ENCODE assay signal across 25 cellular contexts in genomic region chr12:89324437-89324836, GRCh38. TPM values are rescaled to one million over a fixed set of nuclear protein-coding genes. Genes with fewer than 3 reads are reported as not detected.
DNase-seq lines count a peak whose midpoint lies in the region; ATAC-seq, FAIRE-seq and TF ChIP-seq lines count a peak whose summit lies in the region.
"Had no signal": no experiment of that assay in that cellular context is flagged by ENCODE, and none has a peak within 500 bp of the region (broad histone marks: within the 10 kb centered on the region; RNA-seq: fewer than 3 reads in every experiment).

No MANE protein-coding gene starts in this region.

- H2BK12ac ChIP-seq in neuronal stem cell (ENCODE audit: low read length), result peak overlapping the region; percentile 66

- no peak overlapping the region for H4K8ac ChIP-seq in neuronal stem cell (ENCODE audit: low read depth, low read length)

- H3K4me1 ChIP-seq in liver (ENCODE audit: control insufficient read depth in 4 of 4, insufficient read depth in 4 of 4, low read length in 3 of 4) (peaks cover 0 to 9% (median 5%) of the 10 kb centered on the region in 4 donors), HepG2 (ENCODE audit: insufficient read depth, low read length) (peaks cover 37% of the 10 kb centered on the region), kidney (ENCODE audit: control insufficient read depth in 1 of 2, insufficient read depth in 1 of 2, low read depth in 1 of 2, low read length in 2 of 2) (peaks cover 3 to 15% of the 10 kb centered on the region in 2 donors), neuronal stem cell (ENCODE audit: control insufficient read depth in 2 of 2, insufficient read depth in 1 of 2, low read depth in 1 of 2, low read length in 2 of 2) (peaks cover 26 to 42% of the 10 kb centered on the region in 2 donors)
- H3K4me1 ChIP-seq: SJSA1 had no signal

- no peaks in the 10 kb centered on the region for H4K20me1 ChIP-seq in HepG2 (ENCODE audit: insufficient read depth, low read length)

- TF ChIP-seq EP300 in HepG2 (IDR thresholded peaks at IDR 0.05; ENCODE audit: low read depth in 2 of 2, low read length in 2 of 2), result no peak
- no peak for TF ChIP-seq EP300 in HepG2 (CRISPR knock-in tag; IDR thresholded peaks at IDR 0.05; ENCODE audit: borderline replicate concordance)

- no peak overlapping the region for H2BK5ac ChIP-seq in neuronal stem cell (ENCODE audit: low read length)

- H3K9ac ChIP-seq in liver (ENCODE audit: low read depth in 1 of 2, low read length in 2 of 2) (no peak overlapping the region), HepG2 (ENCODE audit: insufficient read depth, low read depth, low read length) (no peak overlapping the region), kidney (ENCODE audit: low read length in 2 of 2) (no peak overlapping the region), neuronal stem cell (ENCODE audit: low read depth, low read length, poor library complexity) (no peak overlapping the region)

- H2BK15ac ChIP-seq in neuronal stem cell (ENCODE audit: low read length), result no peak overlapping the region

- 86% methylated on average over 7 of the region's 7 CpGs for WGBS in liver
- WGBS in HepG2 (ENCODE audit: low lambda C conversion rate), result 72% methylated on average over 7 of the region's 7 CpGs
- WGBS in neuronal stem cell (ENCODE audit: extremely low coverage in 2 of 2, insufficient read length in 2 of 2, insufficient replicate concordance in 1 of 2), 2 donors, result no CpG with 5 or more reads among the region's 7 CpGs

- POLR2A ChIA-PET in HepG2 (lab: Yijun Ruan, JAX), result no interaction called here

- H3K79me2 ChIP-seq in HepG2 (ENCODE audit: insufficient read depth, low read length), result no peaks in the 10 kb centered on the region

- H3K4me2 ChIP-seq in HepG2 (ENCODE audit: low read depth, low read length) (no peak overlapping the region), neuronal stem cell (ENCODE audit: insufficient read depth, low read length, poor library complexity, severe bottlenecking) (no peak overlapping the region)

- H3K36me3 ChIP-seq in liver (ENCODE audit: control insufficient read depth in 4 of 4, insufficient read depth in 3 of 4, low read depth in 1 of 4, low read length in 3 of 4), result no peaks in the 10 kb centered on the region
- no peaks in the 10 kb centered on the region for H3K36me3 ChIP-seq in HepG2 (replicated peaks in 1 of 2; ENCODE audit: control insufficient read depth in 1 of 2, insufficient read depth in 2 of 2, low read length in 2 of 2)
- no peaks in the 10 kb centered on the region for H3K36me3 ChIP-seq in kidney (ENCODE audit: control insufficient read depth in 1 of 2, insufficient read depth in 2 of 2, low read length in 2 of 2)
- H3K36me3 ChIP-seq in neuronal stem cell (replicated peaks in 1 of 2; ENCODE audit: control insufficient read depth in 2 of 2, insufficient read depth in 2 of 2, low read length in 2 of 2), result no peaks in the 10 kb centered on the region
- H3K36me3 ChIP-seq: Peyer's patch, SJSA1 had no signal

- H3K27me3 ChIP-seq in liver (ENCODE audit: control insufficient read depth in 4 of 4, insufficient read depth in 4 of 4, low read length in 3 of 4) (no peaks in the 10 kb centered on the region), HepG2 (ENCODE audit: control insufficient read depth in 1 of 2, insufficient read depth in 2 of 2, low read length in 2 of 2) (no peaks in the 10 kb centered on the region), neuronal stem cell (ENCODE audit: control insufficient read depth in 3 of 3, insufficient read depth in 3 of 3, low read depth in 1 of 3, low read length in 3 of 3) (no peaks in the 10 kb centered on the region)
- H3K27me3 ChIP-seq: Peyer's patch, SJSA1 had no signal

- no peak for TF ChIP-seq POLR2A in HepG2 (IDR thresholded peaks at IDR 0.05; ENCODE audit: insufficient read depth in 1 of 2, low read depth in 2 of 2, low read length in 2 of 2)

- peak overlapping the region; percentile 20 for H3K18ac ChIP-seq in neuronal stem cell (ENCODE audit: low read length)

- no peak overlapping the region for H2AFZ ChIP-seq in HepG2 (ENCODE audit: low read length)
- H2AFZ ChIP-seq in neuronal stem cell (ENCODE audit: low read length), result no peak overlapping the region

- DNase-seq in HepG2 (ENCODE audit: low spot score) (no peak), kidney (peak; percentile 67), neuronal stem cell (ENCODE audit: low spot score) (no peak), NCI-H1105 treated with DMSO at 0.1 percent for 48 hours (lab: John Stamatoyannopoulos, UW) (no peak), foreskin fibroblast (no peak), SIG-M5 treated with dmso at 0.1 percent for 504 hours (lab: John Stamatoyannopoulos, UW; ENCODE audit: unreplicated experiment) (no peak)
- DNase-seq: Calu3; CD8-positive, alpha-beta memory T cell; DMS153; H9; HFFc6; MM.1S; NCI-H1092; NCI-H146; NCI-H2029; NCI-H226; NCI-H510A treated with DMSO at 0.1 percent for 48 hours; NCI-H748 treated with DMSO at 0.1 percent for 48 hours; NK-92 treated with Interleukin-12 subunit alpha and Interleukin-12 subunit beta, amount 100 ng/mL, for 24 hours; Peyer's patch had no signal

- intact Hi-C loops in HepG2 (cut with micrococcal nuclease; ENCODE audit: unreplicated experiment), result no loop called here
- intact Hi-C loops in kidney (cut with DNase I), result no loop called here

- H3K27ac ChIP-seq in liver (ENCODE audit: low read depth in 1 of 2, low read length in 2 of 2) (no peak overlapping the region), HepG2 (ENCODE audit: extremely low read length, insufficient read depth, low read length) (no peak overlapping the region), kidney (ENCODE audit: low read depth in 2 of 2, low read length in 2 of 2) (no peak overlapping the region), neuronal stem cell (replicated peaks; ENCODE audit: low read length) (no peak overlapping the region)
- H3K27ac ChIP-seq: C4-2B, Peyer's patch, SJSA1 had no signal

- no TSS peak for BruUV-seq in HepG2 (replicated peaks; lab: Mats Ljungman, UMichigan)

- no peak overlapping the region for H2AK5ac ChIP-seq in neuronal stem cell (ENCODE audit: low read depth, low read length)

- no peak for ATAC-seq in HepG2

- TF ChIP-seq RAD21 in liver (IDR thresholded peaks at IDR 0.05), result peak in 1 of 2 donors; percentile 33
- no peak for TF ChIP-seq RAD21 in HepG2 (CRISPR knock-in tag; IDR thresholded peaks at IDR 0.05)

- no peak overlapping the region for H2BK120ac ChIP-seq in neuronal stem cell (ENCODE audit: low read depth, low read length)

- no peak for TF ChIP-seq CTCF in liver (IDR thresholded peaks at IDR 0.05; ENCODE audit: low read depth, low read length, missing input control)
- no peak for TF ChIP-seq CTCF in HepG2 (CRISPR knock-in tag; IDR thresholded peaks at IDR 0.05)
- no peak for TF ChIP-seq CTCF in kidney (IDR thresholded peaks at IDR 0.05; ENCODE audit: borderline replicate concordance, extremely low read depth, insufficient read depth)
- TF ChIP-seq CTCF in foreskin fibroblast (IDR thresholded peaks at IDR 0.05; ENCODE audit: low read depth, low read length), result no peak

- no peaks in the 10 kb centered on the region for H3K79me1 ChIP-seq in neuronal stem cell (ENCODE audit: low read depth, low read length)

- H4K91ac ChIP-seq in neuronal stem cell (ENCODE audit: low read depth, low read length, poor library complexity), result no peak overlapping the region

- H3K4me3 ChIP-seq in liver (ENCODE audit: low read depth in 1 of 3, low read length in 3 of 3) (no peak overlapping the region), HepG2 (replicated peaks in 1 of 3; ENCODE audit: insufficient read depth in 1 of 3, low read depth in 2 of 3, low read length in 3 of 3) (no peak overlapping the region), kidney (ENCODE audit: low read length in 2 of 2) (no peak overlapping the region), neuronal stem cell (ENCODE audit: low read length in 2 of 2) (no peak overlapping the region), foreskin fibroblast (ENCODE audit: low read depth in 1 of 2, low read length in 2 of 2) (no peak overlapping the region)
- H3K4me3 ChIP-seq: Peyer's patch, SJSA1 had no signal

- CTCF ChIA-PET in HepG2 (lab: Yijun Ruan, JAX; ENCODE audit: low intra/inter-chr PET ratio, low total read pairs), result no interaction called here

- no peak overlapping the region for H3K23ac ChIP-seq in neuronal stem cell (ENCODE audit: low read depth, low read length, poor library complexity)

- no peaks in the 10 kb centered on the region for H3K9me3 ChIP-seq in liver (ENCODE audit: control insufficient read depth in 4 of 4, low read length in 3 of 4)
- H3K9me3 ChIP-seq in HepG2 (ENCODE audit: low read length), result no peaks in the 10 kb centered on the region
- H3K9me3 ChIP-seq in kidney (ENCODE audit: control insufficient read depth in 1 of 2, low read length in 2 of 2), result no peaks in the 10 kb centered on the region
- H3K9me3 ChIP-seq in neuronal stem cell (replicated peaks in 1 of 2; ENCODE audit: control insufficient read depth in 2 of 2, insufficient read depth in 1 of 2, low read depth in 1 of 2, low read length in 2 of 2), result no peaks in the 10 kb centered on the region
- H3K9me3 ChIP-seq: Peyer's patch, SJSA1 had no signal

- in situ Hi-C loops in HepG2 (cut with HindIII; ENCODE audit: extremely low pct_ligation_motif_present, low pct_unique_long_range_greater_than_20kb), result no loop called here

- FAIRE-seq in HepG2 (lab: Jason Lieb, UNC) (no peak), kidney (lab: Jason Lieb, UNC) (no peak)
- FAIRE-seq: A204.1, G401.6 had no signal

- H3K14ac ChIP-seq in neuronal stem cell (ENCODE audit: low read length), result no peak overlapping the region

- H3K4ac ChIP-seq in neuronal stem cell (ENCODE audit: low read length), result no peak overlapping the region

RNA-seq across cellular contexts. Expression of gene DUSP6, which starts 27.9 kb away (rescaled TPM):
- 10 to 100 TPM; 34.4 to 36.3 TPM for total RNA-seq in liver
- polyA plus RNA-seq in liver, result 10 to 100 TPM; 24.1 to 37.0 TPM
- 37.0 and 40.9 TPM in 2 replicates for total RNA-seq in HepG2 (2016; rRNA removed; fragmentation: Illumina TruSeq; extraction: Trizol)
- total RNA-seq in HepG2 (2016; cell fraction: cytosol; rRNA removed; fragmentation: Illumina TruSeq; extraction: Trizol; ENCODE audit: low read depth), result 4.4 and 4.7 TPM in 2 replicates
- total RNA-seq in HepG2 (2016; cell fraction: insoluble cytoplasmic fraction; rRNA removed; fragmentation: Illumina TruSeq; extraction: Trizol), result 36.2 and 41.6 TPM in 2 replicates
- 13.7 and 14.2 TPM in 2 replicates for total RNA-seq in HepG2 (2016; cell fraction: membrane; rRNA removed; fragmentation: Illumina TruSeq; extraction: Trizol)
- 52.5 and 56.1 TPM in 2 replicates for total RNA-seq in HepG2 (2016; cell fraction: nucleus; rRNA removed; fragmentation: Illumina TruSeq; extraction: Trizol)
- 161 and 175 TPM in 2 replicates for polyA plus RNA-seq in HepG2 (2011; rRNA removed)
- 140 and 159 TPM in 2 replicates for polyA plus RNA-seq in HepG2 (2011; cell fraction: cytosol; rRNA removed)
- polyA plus RNA-seq in HepG2 (2011; cell fraction: nucleus; rRNA removed), result 198 and 204 TPM in 2 replicates
- polyA plus RNA-seq in HepG2 (2012), result 101 and 134 TPM in 2 replicates
- polyA plus RNA-seq in HepG2 (2016; cell fraction: cytosol; fragmentation: Illumina TruSeq; extraction: Trizol; ENCODE audit: low read depth), result 1.2 and 1.4 TPM in 2 replicates
- 31.8 and 35.1 TPM in 2 replicates for polyA plus RNA-seq in HepG2 (2016; cell fraction: insoluble cytoplasmic fraction; fragmentation: Illumina TruSeq; extraction: Trizol; ENCODE audit: low read depth)
- polyA plus RNA-seq in HepG2 (2016; cell fraction: membrane; fragmentation: Illumina TruSeq; extraction: Trizol; ENCODE audit: low read depth), result 4.5 and 5.5 TPM in 2 replicates
- polyA plus RNA-seq in HepG2 (2016; cell fraction: nucleus; fragmentation: Illumina TruSeq; extraction: Trizol; ENCODE audit: insufficient read depth, low read depth), result 62.5 and 77.8 TPM in 2 replicates
- 3.5 and 736 TPM in 2 replicates for polyA minus RNA-seq in HepG2 (2011; rRNA and poly(A)+ RNA removed; ENCODE audit: low replicate concordance)
- polyA minus RNA-seq in HepG2 (2011; cell fraction: cytosol; rRNA and poly(A)+ RNA removed), result 161 and 182 TPM in 2 replicates
- 194 and 220 TPM in 2 replicates for polyA minus RNA-seq in HepG2 (2011; cell fraction: nucleus; rRNA and poly(A)+ RNA removed)
- 91.8 TPM for total RNA-seq in kidney
- polyA plus RNA-seq in kidney (ENCODE audit: insufficient read depth, low read depth, low replicate concordance), result 35.3 TPM
- polyA plus RNA-seq in neuronal stem cell (2013, experiment 1 of 2), result 22.5 TPM
- 21.8 TPM for polyA plus RNA-seq in neuronal stem cell (2013, experiment 2 of 2)
